ENCODE assay signal across 8 cellular contexts in genomic region chr5:97182571-97183099, GRCh38. TPM values are rescaled to one million over a fixed set of nuclear protein-coding genes. Genes with fewer than 3 reads are reported as not detected.
A peak's percentile ranks its signal among the peaks of the same experiment; 100 is the strongest.
DNase-seq lines count a peak whose midpoint lies in the region; ATAC-seq and TF ChIP-seq lines count a peak whose summit lies in the region.

No MANE protein-coding gene starts in this region.

- H3K27me3 ChIP-seq in mucosa of rectum (ENCODE audit: control insufficient read depth in 2 of 2, insufficient read depth in 2 of 2, low read length in 2 of 2): no peaks in the 10 kb centered on the region

- intact Hi-C loops in CD14-positive monocyte (cut with micrococcal nuclease): loop anchor here in 1 of 2 donors (5.0 kb wide), 1 partner anchor 375 kb away; the partner anchor contains the start of gene ERAP1

- peak overlapping the region; percentile 85 to 87 for H3K9ac ChIP-seq in mucosa of rectum (ENCODE audit: low read depth in 1 of 2, low read length in 2 of 2)

- ATAC-seq in HG03159 (IDR thresholded peaks at IDR 0.05; ENCODE audit: unreplicated experiment): no peak

- H3K36me3 Mint-ChIP-seq in CD14-positive monocyte: peaks cover 30% of the 10 kb centered on the region in 2 donors
- H3K36me3 Mint-ChIP-seq in chondrocyte (ENCODE audit: low read depth): peaks cover 14% of the 10 kb centered on the region

- H3K27ac Mint-ChIP-seq in CD14-positive monocyte (peak overlapping the region; percentile 98 to 99 (median 99)), chondrocyte (ENCODE audit: unreplicated experiment) (peak overlapping the region; percentile 99)

- peak overlapping the region; percentile 96 for H3K4me3 ChIP-seq in LNCaP clone FGC (ENCODE audit: low read depth, low read length)
- peak overlapping the region; percentile 96 to 99 for H3K4me3 ChIP-seq in mucosa of rectum (ENCODE audit: low read length in 2 of 2)

- H3K27me3 Mint-ChIP-seq in CD14-positive monocyte (ENCODE audit: low read depth in 3 of 3): peaks cover 1 to 5% (median 2%) of the 10 kb centered on the region in 3 donors
- H3K27me3 Mint-ChIP-seq in chondrocyte (ENCODE audit: low read depth): no peaks in the 10 kb centered on the region

- H3K9me3 Mint-ChIP-seq in CD14-positive monocyte (peaks cover 0 to 3% (median 0%) of the 10 kb centered on the region in 7 donors), chondrocyte (ENCODE audit: low read depth) (peaks cover 4% of the 10 kb centered on the region)

- H3K4me3 Mint-ChIP-seq in CD14-positive monocyte (peak overlapping the region; percentile 98), chondrocyte (ENCODE audit: unreplicated experiment) (peak overlapping the region; percentile 93)

- peaks cover 5 to 9% of the 10 kb centered on the region in 2 donors for H3K4me1 ChIP-seq in mucosa of rectum (ENCODE audit: control insufficient read depth in 2 of 2, insufficient read depth in 2 of 2, low read length in 2 of 2)

- H3K27ac ChIP-seq in mucosa of rectum (ENCODE audit: low read depth in 2 of 2, low read length in 2 of 2): peak overlapping the region; percentile 91 to 94

- TF ChIP-seq CTCF in CD14-positive monocyte (IDR thresholded peaks at IDR 0.05) (no peak), LNCaP clone FGC (IDR thresholded peaks at IDR 0.05; ENCODE audit: control insufficient read depth, extremely low read depth, insufficient read depth) (no peak), chondrocyte (IDR thresholded peaks at IDR 0.05) (no peak)

- no peak for DNase-seq in CD14-positive monocyte (ENCODE audit: low spot score)
- DNase-seq in LNCaP clone FGC (ENCODE audit: low read depth): no peak
- no peak for DNase-seq in chondrocyte (ENCODE audit: low spot score)
- DNase-seq in NAMALWA (ENCODE audit: low spot score): no peak
- no peak for DNase-seq in DMS79 treated with DMSO at 0.1 percent for 48 hours (lab: John Stamatoyannopoulos, UW)
- no peak for DNase-seq in NCI-H526 (lab: John Stamatoyannopoulos, UW)

- peaks cover 35% of the 10 kb centered on the region for H3K4me1 Mint-ChIP-seq in CD14-positive monocyte
- H3K4me1 Mint-ChIP-seq in chondrocyte (ENCODE audit: low read depth): peaks cover 35% of the 10 kb centered on the region

- no peaks in the 10 kb centered on the region for H3K9me3 ChIP-seq in mucosa of rectum (ENCODE audit: control insufficient read depth in 2 of 2, low read length in 2 of 2)

- peaks cover 13 to 16% of the 10 kb centered on the region in 2 donors for H3K36me3 ChIP-seq in mucosa of rectum (ENCODE audit: control insufficient read depth in 2 of 2, insufficient read depth in 2 of 2, low read length in 2 of 2)

RNA-seq across cellular contexts. Expression of gene RIOK2, which starts 0.4 kb away (rescaled TPM):
- 10 to 100 TPM; 12.7 to 16.4 TPM for polyA plus RNA-seq in CD14-positive monocyte
- total RNA-seq in chondrocyte: 29.6 to 40.7 TPM (median 35.6 TPM) in 3 replicates

RNA-seq across cellular contexts. Expression of gene LIX1, which starts 40.2 kb away (rescaled TPM):
- not detected for polyA plus RNA-seq in CD14-positive monocyte
- 0.12 to 0.20 TPM in 2 of 3 replicates, not detected in the other for total RNA-seq in chondrocyte
